18 cellular contexts compared by ENCODE assay signal in the genomic region with DNA sequence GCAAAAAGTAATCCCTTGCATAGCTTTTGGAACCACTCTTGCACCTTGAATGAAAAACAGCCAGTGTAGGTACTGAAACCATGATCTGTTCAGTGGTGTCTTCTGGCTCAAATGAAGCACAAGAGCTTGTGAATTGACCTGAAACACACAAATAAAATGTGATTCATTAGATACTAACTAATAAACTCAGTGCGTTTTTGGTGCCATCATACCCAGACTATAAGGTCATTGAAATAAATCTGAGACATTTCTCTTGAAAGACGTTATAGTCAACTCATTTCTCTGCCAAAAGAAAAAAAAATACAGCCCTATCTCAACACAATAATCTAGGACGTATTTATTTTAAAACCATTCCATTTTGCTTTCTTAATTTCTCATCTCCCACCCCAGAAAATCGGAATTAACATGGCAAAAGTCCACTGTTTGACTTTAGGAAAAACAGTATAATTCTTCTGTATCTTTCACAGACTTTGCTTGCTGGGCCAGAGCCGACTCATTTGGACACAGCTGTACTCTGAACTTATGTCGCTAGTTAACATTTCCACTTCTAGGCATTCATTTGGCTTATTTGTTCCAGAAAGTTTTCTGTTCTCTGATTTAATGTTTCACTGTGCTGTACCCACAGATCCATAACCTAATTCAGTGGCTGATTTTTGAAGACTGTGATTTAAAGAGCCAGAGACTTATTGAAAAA.
A peak's percentile ranks its signal among the peaks of the same experiment; 100 is the strongest.
DNase-seq lines count a peak whose midpoint lies in the region; ATAC-seq and TF ChIP-seq lines count a peak whose summit lies in the region.
"Had no signal": no experiment of that assay in that cellular context is flagged by ENCODE, and none has a peak within 500 bp of the region (broad histone marks: within the 10 kb centered on the region; RNA-seq: fewer than 3 reads in every experiment).

No MANE protein-coding gene starts in this region.

- peaks cover 57% of the 10 kb centered on the region for H3K4me1 Mint-ChIP-seq in chondrocyte (ENCODE audit: low read depth)

- no peaks in the 10 kb centered on the region for H3K27me3 Mint-ChIP-seq in chondrocyte (ENCODE audit: low read depth)

- H3K4me3 Mint-ChIP-seq in chondrocyte (ENCODE audit: unreplicated experiment): no peak overlapping the region
- H3K4me3 Mint-ChIP-seq: natural killer cell had no signal

- H3K4me3 ChIP-seq in right lobe of liver: no peak overlapping the region
- H3K4me3 ChIP-seq in skeletal muscle satellite cell (ENCODE audit: low read length): no peak overlapping the region
- H3K4me3 ChIP-seq: colonic mucosa had no signal

- H3K9me3 Mint-ChIP-seq in chondrocyte (ENCODE audit: low read depth): peaks cover 17% of the 10 kb centered on the region
- H3K9me3 Mint-ChIP-seq: natural killer cell had no signal

- peak overlapping the region; percentile 51 for H3K9ac ChIP-seq in skeletal muscle satellite cell (ENCODE audit: low read depth, low read length)

- H3K9me3 ChIP-seq in right lobe of liver (no peaks in the 10 kb centered on the region), skeletal muscle satellite cell (replicated peaks; ENCODE audit: low read length) (peaks cover 2% of the 10 kb centered on the region)
- H3K9me3 ChIP-seq: colonic mucosa had no signal

- no peak overlapping the region for H3K27ac ChIP-seq in right lobe of liver
- H3K27ac ChIP-seq: brain microvascular endothelial cell, C4-2B, colonic mucosa had no signal

- H3K4me1 ChIP-seq in right lobe of liver (peaks cover 0 to 11% (median 4%) of the 10 kb centered on the region in 4 donors), skeletal muscle satellite cell (ENCODE audit: control insufficient read depth, insufficient read depth, low read length) (peaks cover 44% of the 10 kb centered on the region)
- H3K4me1 ChIP-seq: colonic mucosa had no signal

- H3K27ac Mint-ChIP-seq in chondrocyte (ENCODE audit: unreplicated experiment): peak overlapping the region; percentile 76
- H3K27ac Mint-ChIP-seq: activated naive CD4-positive, alpha-beta T cell treated with anti-CD3 and anti-CD28 coated beads, Interleukin-2, amount 50 U/mL, for 72 hours; natural killer cell had no signal

- TF ChIP-seq POLR2A in right lobe of liver (IDR thresholded peaks at IDR 0.05): no peak

- H3K36me3 ChIP-seq in right lobe of liver: no peaks in the 10 kb centered on the region
- H3K36me3 ChIP-seq in skeletal muscle satellite cell (ENCODE audit: insufficient read depth, low read length): no peaks in the 10 kb centered on the region
- H3K36me3 ChIP-seq: brain microvascular endothelial cell, colonic mucosa had no signal

- peak; percentile 49 to 62 (median 54) for ATAC-seq in right lobe of liver
- ATAC-seq in GM21528 (IDR thresholded peaks at IDR 0.05; ENCODE audit: low FRiP score, unreplicated experiment): no peak
- no peak for ATAC-seq in GM18502 (IDR thresholded peaks at IDR 0.05; ENCODE audit: poor library complexity, unreplicated experiment)
- ATAC-seq in GM21390 (IDR thresholded peaks at IDR 0.05; ENCODE audit: unreplicated experiment): no peak
- ATAC-seq: activated naive CD4-positive, alpha-beta T cell treated with anti-CD3 and anti-CD28 coated beads, Interleukin-2, amount 50 U/mL, for 72 hours; natural killer cell had no signal

- H3K27me3 ChIP-seq in right lobe of liver (no peaks in the 10 kb centered on the region), skeletal muscle satellite cell (ENCODE audit: control insufficient read depth, insufficient read depth, low read length) (no peaks in the 10 kb centered on the region)
- H3K27me3 ChIP-seq: brain microvascular endothelial cell, colonic mucosa had no signal

- intact Hi-C loops in right lobe of liver (cut with DNase I): no loop called here

- no peak for TF ChIP-seq CTCF in chondrocyte (IDR thresholded peaks at IDR 0.05)
- no peak for TF ChIP-seq CTCF in right lobe of liver (IDR thresholded peaks at IDR 0.05)

- WGBS in right lobe of liver (ENCODE audit: insufficient coverage, low coverage, low lambda C conversion rate, missing lambda C conversion rate): 35% methylated on average over 6 of the region's 6 CpGs

- peak; percentile 49 for DNase-seq in M059J (ENCODE audit: low read depth)
- DNase-seq in chondrocyte (ENCODE audit: low spot score): no peak
- peak in 1 of 3 donors; percentile 57 for DNase-seq in right lobe of liver
- DNase-seq in HK-2 (ENCODE audit: unreplicated experiment): no peak
- DNase-seq: brain microvascular endothelial cell, colonic mucosa, hypothalamus, mesendoderm, MM.1S, natural killer cell, NCI-H2171, NCI-H524 treated with DMSO at 0.1 percent for 48 hours had no signal

- H3K4me2 ChIP-seq in skeletal muscle satellite cell (ENCODE audit: low read length): peak overlapping the region; percentile 7

- peaks cover 15% of the 10 kb centered on the region for H3K36me3 Mint-ChIP-seq in chondrocyte (ENCODE audit: low read depth)

Comparison
In these comparisons a context has a peak if more than half of its experiments do, and no peak if none do; other contexts are left out.
1. ATAC-seq: peak in right lobe of liver (4 of 4); none in GM21528 (single experiment), GM18502 (single experiment) and GM21390 (single experiment).